1 cellular context compared by ENCODE assay signal in genomic region chr9:114082017-114082735, GRCh38.
TF ChIP-seq lines count a peak whose summit lies in the region.

No MANE protein-coding gene starts in this region.

TF ChIP-seq in HepG2, 621 proteins besides CTCF, POLR2A, EP300 and RAD21 (continued from another document and continues in another):
- no peak for TF ChIP-seq ATF1 (CRISPR knock-in tag; IDR thresholded peaks at IDR 0.05)
- peak; percentile 59 for TF ChIP-seq ARID5B (CRISPR knock-in tag; IDR thresholded peaks at IDR 0.05)
- no peak for TF ChIP-seq ZBTB14 (CRISPR knock-in tag; IDR thresholded peaks at IDR 0.05)
- TF ChIP-seq ZNF615 (CRISPR knock-in tag; IDR thresholded peaks at IDR 0.05; ENCODE audit: borderline replicate concordance), result no peak
- TF ChIP-seq ZNF788 (CRISPR knock-in tag; IDR thresholded peaks at IDR 0.05; ENCODE audit: borderline replicate concordance), result peak; percentile 65; the same call in 1 of the 2 replicates
- TF ChIP-seq IRF1 (CRISPR knock-in tag; IDR thresholded peaks at IDR 0.05; ENCODE audit: low read depth), result no peak
- no peak; the same call in 1 of the 2 replicates for TF ChIP-seq ZNF556 (CRISPR knock-in tag; IDR thresholded peaks at IDR 0.05; ENCODE audit: borderline replicate concordance)
- no peak for TF ChIP-seq HMGA1 (CRISPR knock-in tag; conservative IDR thresholded peaks at IDR 0.05)
- peak; percentile 79; the same call in 1 of the 2 replicates for TF ChIP-seq ZNF607 (CRISPR knock-in tag; IDR thresholded peaks at IDR 0.05; ENCODE audit: borderline replicate concordance)
- TF ChIP-seq ZFP36 (IDR thresholded peaks at IDR 0.05; ENCODE audit: borderline replicate concordance, low read depth, low read length, partially characterized antibody), result no peak
- TF ChIP-seq GMEB1 (CRISPR knock-in tag; IDR thresholded peaks at IDR 0.05; ENCODE audit: borderline replicate concordance), result 0 out of 2 replicates have a peak, but pooled peaks have one; percentile 25
- peak; percentile 92 for TF ChIP-seq ZNF772 (CRISPR knock-in tag; IDR thresholded peaks at IDR 0.05)
- peak; percentile 95 for TF ChIP-seq DNMT3B (CRISPR knock-in tag; conservative IDR thresholded peaks at IDR 0.05)
- TF ChIP-seq GPN1 (CRISPR knock-in tag; IDR thresholded peaks at IDR 0.05; ENCODE audit: borderline replicate concordance), result no peak
- no peak for TF ChIP-seq KIAA2018 (CRISPR knock-in tag; IDR thresholded peaks at IDR 0.05; ENCODE audit: borderline replicate concordance)
- no peak for TF ChIP-seq JDP2 (CRISPR knock-in tag; IDR thresholded peaks at IDR 0.05; ENCODE audit: borderline replicate concordance)
- no peak for TF ChIP-seq TRIM22 (IDR thresholded peaks at IDR 0.05)
- TF ChIP-seq ZMYM2 (CRISPR knock-in tag; IDR thresholded peaks at IDR 0.05), result peak; percentile 66
- no peak; the same call in 1 of the 2 replicates for TF ChIP-seq MAZ (IDR thresholded peaks at IDR 0.05; ENCODE audit: borderline replicate concordance, low read depth, low read length)
- TF ChIP-seq MAZ (CRISPR knock-in tag; IDR thresholded peaks at IDR 0.05; ENCODE audit: low read depth), result peak; percentile 73; the same call in 1 of the 2 replicates
- peak; percentile 93 for TF ChIP-seq ELF3 (CRISPR knock-in tag; IDR thresholded peaks at IDR 0.05)
- TF ChIP-seq ZNF552 (CRISPR knock-in tag; IDR thresholded peaks at IDR 0.05; ENCODE audit: borderline replicate concordance), result no peak
- TF ChIP-seq ZBTB49 (CRISPR knock-in tag; IDR thresholded peaks at IDR 0.05; ENCODE audit: borderline replicate concordance), result no peak
- no peak for TF ChIP-seq ZNF484 (CRISPR knock-in tag; IDR thresholded peaks at IDR 0.05; ENCODE audit: borderline replicate concordance, low read depth)
- TF ChIP-seq THAP11 (CRISPR knock-in tag; IDR thresholded peaks at IDR 0.05), result peak; percentile 60
- no peak for TF ChIP-seq SNAI1 (CRISPR knock-in tag; IDR thresholded peaks at IDR 0.05; ENCODE audit: borderline replicate concordance)
- TF ChIP-seq SCMH1 (CRISPR knock-in tag; IDR thresholded peaks at IDR 0.05; ENCODE audit: borderline replicate concordance), result no peak
- TF ChIP-seq GZF1 (CRISPR knock-in tag; IDR thresholded peaks at IDR 0.05), result 0 out of 2 replicates have a peak, but pooled peaks have one; percentile 65
- no peak for TF ChIP-seq JUN (CRISPR knock-in tag; IDR thresholded peaks at IDR 0.05)
- no peak; the same call in 1 of the 2 replicates for TF ChIP-seq HINFP (CRISPR knock-in tag; IDR thresholded peaks at IDR 0.05; ENCODE audit: low read depth)
- 0 out of 2 replicates have a peak, but pooled peaks have one; percentile 11 for TF ChIP-seq RELA (CRISPR knock-in tag; IDR thresholded peaks at IDR 0.05)
- no peak for TF ChIP-seq EZH2 (conservative IDR thresholded peaks at IDR 0.05; ENCODE audit: low read depth, low read length)
- TF ChIP-seq NPAS2 (CRISPR knock-in tag; IDR thresholded peaks at IDR 0.05; ENCODE audit: borderline replicate concordance), result no peak
- no peak for TF ChIP-seq ZNF530 (CRISPR knock-in tag; IDR thresholded peaks at IDR 0.05; ENCODE audit: low read depth)
